In genomic region chr15:82985688-82986441, GRCh38 we compare ENCODE assay signal across 1 cellular context.
TF ChIP-seq lines count a peak whose summit lies in the region.

Gene RAMAC, plus strand, starts transcription at chr15:82986210. Its CDS starts 2,809 bp downstream, at chr15:82989019.

TF ChIP-seq in HepG2, 621 proteins besides CTCF, POLR2A, EP300 and RAD21 (continued from another document and continues in another):
- TF ChIP-seq HMG20B (CRISPR knock-in tag; conservative IDR thresholded peaks at IDR 0.05) (0 out of 2 replicates have a peak, but pooled peaks have one; percentile 26), ZNF552 (CRISPR knock-in tag; IDR thresholded peaks at IDR 0.05; ENCODE audit: borderline replicate concordance) (peak; percentile 97), HCFC1 (IDR thresholded peaks at IDR 0.05; ENCODE audit: low read depth, low read length) (no peak), AGO1 (IDR thresholded peaks at IDR 0.05; ENCODE audit: low read depth, low read length, poor library complexity, severe bottlenecking) (no peak), ONECUT2 (CRISPR knock-in tag; IDR thresholded peaks at IDR 0.05) (peak; percentile 38; the same call in 1 of the 2 replicates), ZNF296 (CRISPR knock-in tag; conservative IDR thresholded peaks at IDR 0.05) (no peak; the same call in 1 of the 2 replicates), PBX2 (CRISPR knock-in tag; IDR thresholded peaks at IDR 0.05) (no peak), POGK (CRISPR knock-in tag; conservative IDR thresholded peaks at IDR 0.05) (peak; percentile 81; the same call in 1 of the 2 replicates), TFE3 (CRISPR knock-in tag; IDR thresholded peaks at IDR 0.05) (peak; percentile 55), DMAP1 (CRISPR knock-in tag; IDR thresholded peaks at IDR 0.05) (peak; percentile 90), ZFY (CRISPR knock-in tag; IDR thresholded peaks at IDR 0.05) (peak; percentile 56), ZNF253 (CRISPR knock-in tag; IDR thresholded peaks at IDR 0.05; ENCODE audit: borderline replicate concordance) (peak; percentile 89; the same call in 1 of the 2 replicates), CREM (IDR thresholded peaks at IDR 0.05) (peak; percentile 52; the same call in 1 of the 2 replicates), CREM (CRISPR knock-in tag; IDR thresholded peaks at IDR 0.05) (no peak), ZBTB40 (IDR thresholded peaks at IDR 0.05) (peak; percentile 66), ZBTB40 (CRISPR knock-in tag; IDR thresholded peaks at IDR 0.05) (peak; percentile 90), ETV5 (CRISPR knock-in tag; IDR thresholded peaks at IDR 0.05; ENCODE audit: borderline replicate concordance) (peak; percentile 78), RXRA (CRISPR knock-in tag; IDR thresholded peaks at IDR 0.05) (peak; percentile 62), ZNF274 (CRISPR knock-in tag; IDR thresholded peaks at IDR 0.05) (peak; percentile 57; the same call in 1 of the 2 replicates), ZNF543 (CRISPR knock-in tag; IDR thresholded peaks at IDR 0.05) (peak; percentile 84; the same call in 1 of the 2 replicates), GATAD1 (CRISPR knock-in tag; IDR thresholded peaks at IDR 0.05) (peak; percentile 93), ZNF780A (CRISPR knock-in tag; IDR thresholded peaks at IDR 0.05) (peak; percentile 63; the same call in 1 of the 2 replicates), ZNF44 (CRISPR knock-in tag; IDR thresholded peaks at IDR 0.05) (peak; percentile 79; the same call in 1 of the 2 replicates), ZNF205 (CRISPR knock-in tag; IDR thresholded peaks at IDR 0.05) (peak; percentile 75), TEAD2 (CRISPR knock-in tag; IDR thresholded peaks at IDR 0.05) (peak; percentile 79; the same call in 1 of the 2 replicates), RELA (CRISPR knock-in tag; IDR thresholded peaks at IDR 0.05) (peak; percentile 24; the same call in 1 of the 2 replicates), SAFB2 (CRISPR knock-in tag; IDR thresholded peaks at IDR 0.05; ENCODE audit: borderline replicate concordance, low read depth) (no peak), REPIN1 (CRISPR knock-in tag; IDR thresholded peaks at IDR 0.05; ENCODE audit: borderline replicate concordance, low read depth) (peak; percentile 72; the same call in 1 of the 2 replicates), ZSCAN9 (CRISPR knock-in tag; IDR thresholded peaks at IDR 0.05; ENCODE audit: borderline replicate concordance) (peak; percentile 66; the same call in 1 of the 2 replicates), ZNF883 (CRISPR knock-in tag; IDR thresholded peaks at IDR 0.05; ENCODE audit: not compliant biosample characterization) (peak; percentile 83), HMGA1 (CRISPR knock-in tag; conservative IDR thresholded peaks at IDR 0.05) (no peak), PAWR (CRISPR knock-in tag; IDR thresholded peaks at IDR 0.05; ENCODE audit: borderline replicate concordance) (no peak), ZNF83 (CRISPR knock-in tag; IDR thresholded peaks at IDR 0.05; ENCODE audit: borderline replicate concordance) (peak; percentile 38; the same call in 1 of the 2 replicates), NR2F1 (CRISPR knock-in tag; IDR thresholded peaks at IDR 0.05) (no peak), POLR2AphosphoS5 (IDR thresholded peaks at IDR 0.05; ENCODE audit: low read depth, low read length) (peak; percentile 88), NR2F6 (IDR thresholded peaks at IDR 0.05) (peak; percentile 19; the same call in 1 of the 2 replicates), NR2F6 (CRISPR knock-in tag; IDR thresholded peaks at IDR 0.05) (0 out of 2 replicates have a peak, but pooled peaks have one; percentile 30), ZFAT (CRISPR knock-in tag; conservative IDR thresholded peaks at IDR 0.05) (no peak), ZNF264 (CRISPR knock-in tag; IDR thresholded peaks at IDR 0.05) (peak; percentile 56; the same call in 1 of the 2 replicates), ZFP91 (CRISPR knock-in tag; IDR thresholded peaks at IDR 0.05; ENCODE audit: borderline replicate concordance) (peak; percentile 84; the same call in 1 of the 2 replicates), FOSL2 (CRISPR knock-in tag; IDR thresholded peaks at IDR 0.05) (peak; percentile 49; the same call in 1 of the 2 replicates), ZNF24 (IDR thresholded peaks at IDR 0.05) (no peak), NCOA5 (CRISPR knock-in tag; IDR thresholded peaks at IDR 0.05) (no peak), EZH2 (conservative IDR thresholded peaks at IDR 0.05; ENCODE audit: low read depth, low read length) (no peak), LCORL (IDR thresholded peaks at IDR 0.05) (no peak), LCORL (CRISPR knock-in tag; IDR thresholded peaks at IDR 0.05) (no peak), ZNF687 (CRISPR knock-in tag; IDR thresholded peaks at IDR 0.05) (peak; percentile 100)
